Comparison of ENCODE assay signal across 8 cellular contexts in genomic region chr12:13100610-13100881, GRCh38. TPM values are rescaled to one million over a fixed set of nuclear protein-coding genes. Genes with fewer than 3 reads are reported as not detected.
DNase-seq lines count a peak whose midpoint lies in the region; ATAC-seq and TF ChIP-seq lines count a peak whose summit lies in the region.

No MANE protein-coding gene starts in this region.

- dilution Hi-C loops in IMR-90 (cut with HindIII; ENCODE audit: low sequenced_read_pairs, unreplicated experiment): no loop called here

- peak overlapping the region; percentile 90 for H4K5ac ChIP-seq in IMR-90 (ENCODE audit: low read depth, low read length)

- H3K27me3 Mint-ChIP-seq in naive thymus-derived CD4-positive, alpha-beta T cell: peaks cover 0 to 2% (median 0%) of the 10 kb centered on the region in 5 donors

- peak overlapping the region; percentile 78 for H2AK5ac ChIP-seq in IMR-90 (ENCODE audit: low read depth, low read length)

- H2AFZ ChIP-seq in IMR-90 (replicated peaks; ENCODE audit: low read length, poor library complexity): peak overlapping the region; percentile 73

- peak overlapping the region; percentile 95 for H4K91ac ChIP-seq in IMR-90 (ENCODE audit: insufficient read depth, low read depth, low read length)

- H4K20me1 ChIP-seq in IMR-90 (ENCODE audit: insufficient read depth, low read length): no peaks in the 10 kb centered on the region

- peak overlapping the region; percentile 88 for H3K18ac ChIP-seq in IMR-90 (ENCODE audit: low read depth, low read length)

- CTCF ChIA-PET in IMR-90 (lab: Yijun Ruan, JAX): no interaction called here
- CTCF ChIA-PET in naive thymus-derived CD4-positive, alpha-beta T cell (lab: Charles Lee): interaction anchor here (1.1 to 8.6 kb wide), 2 partner anchors 110 to 115 kb away, joined by 3 to 125 read pairs; no protein-coding TSS in a partner anchor

- H3K4me3 ChIP-seq in AG09309 (ENCODE audit: control insufficient read depth, low read depth, low read length) (peak overlapping the region; percentile 16), IMR-90 (ENCODE audit: insufficient read depth, low read depth, low read length) (peak overlapping the region; percentile 22; the same call in 1 of the 2 replicates), choroid plexus epithelial cell (ENCODE audit: low read depth, low read length) (peak overlapping the region; percentile 60)
- H3K4me3 ChIP-seq in naive thymus-derived CD4-positive, alpha-beta T cell (ENCODE audit: low read length): peak overlapping the region; percentile 68

- H3K23ac ChIP-seq in IMR-90 (ENCODE audit: low read depth, low read length): peak overlapping the region; percentile 96

- peak overlapping the region; percentile 98 for H3K4ac ChIP-seq in IMR-90 (ENCODE audit: low read depth, low read length)

- H2BK120ac ChIP-seq in IMR-90 (ENCODE audit: low read depth, low read length): peak overlapping the region; percentile 99

- H4K8ac ChIP-seq in IMR-90 (ENCODE audit: low read depth in 2 of 2, low read length in 2 of 2): peak overlapping the region; percentile 96

- peaks cover 19% of the 10 kb centered on the region for H3K9me1 ChIP-seq in IMR-90 (ENCODE audit: insufficient read depth, low read length)

- peak overlapping the region; percentile 88 for H3K27ac ChIP-seq in IMR-90 (ENCODE audit: insufficient read depth, low read length)
- peak overlapping the region; percentile 92 for H3K27ac ChIP-seq in naive thymus-derived CD4-positive, alpha-beta T cell (ENCODE audit: low read depth, low read length)

- H2BK5ac ChIP-seq in IMR-90 (ENCODE audit: low read depth, low read length, poor library complexity, severe bottlenecking): peak overlapping the region; percentile 76

- ATAC-seq in IMR-90 (ENCODE audit: low read depth) (no peak), GM21381 (IDR thresholded peaks at IDR 0.05; ENCODE audit: unreplicated experiment) (no peak), HG02642 (IDR thresholded peaks at IDR 0.05; ENCODE audit: poor library complexity, unreplicated experiment) (no peak)
- no peak for ATAC-seq in naive thymus-derived CD4-positive, alpha-beta T cell

- H3K4me1 Mint-ChIP-seq in naive thymus-derived CD4-positive, alpha-beta T cell: peaks cover 24 to 49% (median 43%) of the 10 kb centered on the region in 7 donors

- 0% methylated on average over 4 of the region's 6 CpGs; no CpG with 5 or more reads in 1 of the 2 experiments for WGBS in IMR-90 (ENCODE audit: extremely low coverage in 2 of 2, insufficient read length in 1 of 2), 2 experiments

- H3K9me3 ChIP-seq in IMR-90 (ENCODE audit: control insufficient read depth, insufficient read depth, low read length): no peaks in the 10 kb centered on the region
- no peaks in the 10 kb centered on the region for H3K9me3 ChIP-seq in naive thymus-derived CD4-positive, alpha-beta T cell (ENCODE audit: control insufficient read depth in 2 of 3, low read length in 3 of 3)

- peaks cover 41% of the 10 kb centered on the region for H3K4me1 ChIP-seq in IMR-90 (ENCODE audit: control insufficient read depth, insufficient read depth, low read length)
- peaks cover 6 to 32% of the 10 kb centered on the region in 2 donors for H3K4me1 ChIP-seq in naive thymus-derived CD4-positive, alpha-beta T cell (ENCODE audit: control insufficient read depth in 2 of 2, insufficient read depth in 2 of 2, low read length in 2 of 2)

- H2BK15ac ChIP-seq in IMR-90 (ENCODE audit: low read depth, low read length): peak overlapping the region; percentile 87

- H2BK20ac ChIP-seq in IMR-90 (ENCODE audit: low read depth, low read length): peak overlapping the region; percentile 97

- H3K4me3 Mint-ChIP-seq in naive thymus-derived CD4-positive, alpha-beta T cell: peak overlapping the region; percentile 79 to 87 (median 84)

- H3K9me3 Mint-ChIP-seq in naive thymus-derived CD4-positive, alpha-beta T cell: no peaks in the 10 kb centered on the region

- H3K27ac Mint-ChIP-seq in naive thymus-derived CD4-positive, alpha-beta T cell: peak overlapping the region; percentile 85 to 99 (median 95)

- in situ Hi-C loops in IMR-90 (cut with MboI; ENCODE audit: low sequenced_read_pairs): no loop called here

- TF ChIP-seq RAD21 in IMR-90 (IDR thresholded peaks at IDR 0.05; ENCODE audit: low read length): no peak

- no peaks in the 10 kb centered on the region for H3K36me3 ChIP-seq in IMR-90 (ENCODE audit: control insufficient read depth, insufficient read depth, low read length)
- H3K36me3 ChIP-seq in naive thymus-derived CD4-positive, alpha-beta T cell (ENCODE audit: control insufficient read depth in 2 of 3, insufficient read depth in 3 of 3, low read length in 3 of 3): no peaks in the 10 kb centered on the region

- no TSS peak for BruUV-seq in IMR-90 (replicated peaks; lab: Mats Ljungman, UMichigan)

- peak overlapping the region; percentile 80 for H3K9ac ChIP-seq in IMR-90 (ENCODE audit: low read depth, low read length)

- peak overlapping the region; percentile 76 for H3K4me2 ChIP-seq in IMR-90 (ENCODE audit: low read depth, low read length)

- TF ChIP-seq CTCF in AG09309 (IDR thresholded peaks at IDR 0.05; ENCODE audit: control insufficient read depth, insufficient read depth, low read depth, low read length, missing control alignments): no peak
- TF ChIP-seq CTCF in IMR-90 (conservative IDR thresholded peaks at IDR 0.05; ENCODE audit: low read depth, low read length): no peak
- no peak for TF ChIP-seq CTCF in choroid plexus epithelial cell (conservative IDR thresholded peaks at IDR 0.05; ENCODE audit: low read depth, low read length)

- POLR2A ChIA-PET in IMR-90 (lab: Charles Lee; ENCODE audit: unreplicated experiment): interaction anchor here (0.5 to 1.3 kb wide), 5 partner anchors 80 to 112 kb away, joined by 3 to 10 read pairs (median 4); partner anchors contain the start of gene EMP1
- POLR2A ChIA-PET in naive thymus-derived CD4-positive, alpha-beta T cell (lab: Charles Lee): interaction anchor here (0.6 to 1.5 kb wide), 7 partner anchors 16 to 387 kb away, joined by 3 to 5 read pairs (median 4); partner anchors contain the start of gene GPRC5A

- H3K56ac ChIP-seq in IMR-90 (ENCODE audit: extremely low read depth, insufficient read depth, low read length): peak overlapping the region; percentile 95

- H2AK9ac ChIP-seq in IMR-90 (replicated peaks; ENCODE audit: low read depth, low read length, poor library complexity): peak overlapping the region; percentile 73

- H3K36me3 Mint-ChIP-seq in naive thymus-derived CD4-positive, alpha-beta T cell: no peaks in the 10 kb centered on the region

- peaks cover 0 to 19% of the 10 kb centered on the region in 2 experiments; a peak in 2 of 4 replicates for H3K79me1 ChIP-seq in IMR-90 (ENCODE audit: low read depth in 1 of 2, low read length in 2 of 2)

- intact Hi-C loops in IMR-90 (cut with micrococcal nuclease): no loop called here
- intact Hi-C loops in naive thymus-derived CD4-positive, alpha-beta T cell (cut with micrococcal nuclease): loop anchor here (2.0 to 10.0 kb wide), 14 partner anchors 42 to 1702 kb away; partner anchors contain the start of genes BORCS5 (in 2 of the 2), APOLD1 (in 1 of the 2), ATF7IP (in 1 of the 2) and C12orf60 (in 1 of the 2)

- TF ChIP-seq POLR2A in IMR-90 (IDR thresholded peaks at IDR 0.05; ENCODE audit: low read depth, low read length): peak; percentile 11; the same call in 1 of the 2 replicates

- no peak for DNase-seq in AG09309 (ENCODE audit: low read depth)
- no peak for DNase-seq in IMR-90
- DNase-seq in choroid plexus epithelial cell (ENCODE audit: low read depth): no peak
- DNase-seq in naive thymus-derived CD4-positive, alpha-beta T cell: peak in 1 of 9 donors; percentile 13
- DNase-seq in HCEC 1CT: no peak
- DNase-seq in NCI-H1092 (lab: John Stamatoyannopoulos, UW): no peak

- peak overlapping the region; percentile 98 for H3K14ac ChIP-seq in IMR-90 (replicated peaks; ENCODE audit: low read depth, low read length)

- no peaks in the 10 kb centered on the region for H3K27me3 ChIP-seq in IMR-90 (ENCODE audit: control insufficient read depth, insufficient read depth, low read length)
- H3K27me3 ChIP-seq in naive thymus-derived CD4-positive, alpha-beta T cell (ENCODE audit: control insufficient read depth in 2 of 2, insufficient read depth in 2 of 2, low read length in 2 of 2): no peaks in the 10 kb centered on the region

TF ChIP-seq in IMR-90, 13 proteins besides CTCF, POLR2A, EP300 and RAD21:
- peak; percentile 89; the same call in 1 of the 2 replicates for TF ChIP-seq CHD1 (IDR thresholded peaks at IDR 0.05; ENCODE audit: low read depth, low read length)
- TF ChIP-seq SMC3 (IDR thresholded peaks at IDR 0.05; ENCODE audit: low read depth, low read length): no peak
- TF ChIP-seq CEBPB (IDR thresholded peaks at IDR 0.05; ENCODE audit: low read depth, low read length): no peak
- no peak for TF ChIP-seq MXI1 (IDR thresholded peaks at IDR 0.05; ENCODE audit: borderline replicate concordance, low read depth, low read length)
- no peak for TF ChIP-seq NFE2L2 (IDR thresholded peaks at IDR 0.05; ENCODE audit: low read depth, low read length)
- no peak for TF ChIP-seq USF2 (IDR thresholded peaks at IDR 0.05; ENCODE audit: low read depth, low read length)

RNA-seq across cellular contexts. Expression of gene GSG1, which starts 2.9 kb away (rescaled TPM):
- 2.5 and 2.9 TPM in 2 replicates for total RNA-seq in IMR-90 (2012; rRNA removed)
- 1.8 and 2.1 TPM in 2 replicates for polyA plus RNA-seq in IMR-90 (2012; rRNA removed)
- polyA plus RNA-seq in IMR-90 (2012; cell fraction: cytosol; rRNA removed): 1.6 and 2.0 TPM in 2 replicates
- 0.99 and 1.5 TPM in 2 replicates for polyA plus RNA-seq in IMR-90 (2012; cell fraction: nucleus; rRNA removed; ENCODE audit: low replicate concordance)
- not detected for total RNA-seq in naive thymus-derived CD4-positive, alpha-beta T cell
- not detected for polyA plus RNA-seq in naive thymus-derived CD4-positive, alpha-beta T cell

RNA-seq across cellular contexts. Expression of gene FAM234B, which starts 56.4 kb away (rescaled TPM):
- 6.7 and 8.6 TPM in 2 replicates for total RNA-seq in IMR-90 (2012; rRNA removed)
- polyA plus RNA-seq in IMR-90 (2012; rRNA removed): 3.6 and 3.7 TPM in 2 replicates
- 2.2 and 2.5 TPM in 2 replicates for polyA plus RNA-seq in IMR-90 (2012; cell fraction: cytosol; rRNA removed)
- polyA plus RNA-seq in IMR-90 (2012; cell fraction: nucleus; rRNA removed; ENCODE audit: low replicate concordance): 1.7 and 3.8 TPM in 2 replicates
- 1 to 10 TPM; 2.7 to 5.8 (median 4.3) TPM for total RNA-seq in naive thymus-derived CD4-positive, alpha-beta T cell
- polyA plus RNA-seq in naive thymus-derived CD4-positive, alpha-beta T cell: 1 to 10 TPM; 2.6 to 4.3 TPM

Comparison
In these comparisons a context has a peak if more than half of its experiments do, and no peak if none do; other contexts are left out.
1. H3K4me3 ChIP-seq: peak in every context shown above with its lines; median percentile 68 in naive thymus-derived CD4-positive, alpha-beta T cell; 60 in choroid plexus epithelial cell; 22 in IMR-90; 16 in AG09309.